ENCODE assay signal across 1 cellular context in the genomic region with DNA sequence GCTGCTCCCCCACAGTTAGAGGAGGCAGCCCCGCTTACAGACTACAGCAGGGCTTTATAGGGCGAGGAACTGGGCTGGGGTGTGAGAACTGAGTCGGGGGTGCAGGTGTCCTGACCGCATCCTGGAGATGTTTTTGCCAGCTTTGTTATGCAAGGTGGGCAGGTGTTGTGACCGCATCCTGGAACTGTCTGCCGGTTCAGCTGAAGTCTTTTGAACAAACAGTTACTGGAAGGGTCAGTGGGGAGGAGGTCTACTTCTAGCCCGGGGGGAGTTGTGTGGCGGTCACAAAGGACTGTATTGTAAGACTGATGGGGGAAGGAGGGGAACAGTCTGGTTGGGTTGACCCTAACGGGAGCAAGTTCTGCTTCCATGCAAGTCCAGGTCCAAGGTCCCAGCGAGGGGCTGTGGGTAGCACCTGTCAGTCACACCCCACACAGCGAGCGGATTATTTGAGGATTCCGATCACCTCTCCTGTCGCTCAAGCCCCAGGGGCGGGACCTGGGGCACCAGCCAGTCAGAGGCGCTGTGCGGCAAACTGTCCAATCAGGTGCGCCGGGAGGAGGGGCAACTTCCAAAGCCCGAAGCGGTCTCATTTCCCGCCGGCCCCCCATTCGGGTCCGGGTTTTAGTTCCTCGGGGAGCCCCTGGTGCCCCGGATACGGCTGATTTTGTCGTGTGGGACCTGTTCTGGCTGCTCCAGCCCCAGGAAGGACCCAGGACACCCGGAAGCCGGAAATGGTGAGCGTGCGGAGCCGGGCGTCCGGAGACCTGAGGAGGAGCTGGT.
TF ChIP-seq lines count a peak whose summit lies in the region.

Gene ZNF101 (plus strand): TSS at position 610 of the 783 bp plus-strand sequence. CDS start 125 bp downstream, at position 735.

TF ChIP-seq in HepG2, 621 proteins besides CTCF, POLR2A, EP300 and RAD21 (continued from another document and continues in another):
- TF ChIP-seq AHDC1 (CRISPR knock-in tag; IDR thresholded peaks at IDR 0.05; ENCODE audit: borderline replicate concordance) (peak; percentile 47; the same call in 1 of the 2 replicates), THAP9 (CRISPR knock-in tag; IDR thresholded peaks at IDR 0.05; ENCODE audit: borderline replicate concordance) (no peak), ZNF296 (CRISPR knock-in tag; conservative IDR thresholded peaks at IDR 0.05) (no peak), ZNF879 (CRISPR knock-in tag; IDR thresholded peaks at IDR 0.05) (no peak), ZNF451 (CRISPR knock-in tag; IDR thresholded peaks at IDR 0.05) (0 out of 2 replicates have a peak, but pooled peaks have one; percentile 17), ZNF724P (CRISPR knock-in tag; IDR thresholded peaks at IDR 0.05; ENCODE audit: borderline replicate concordance) (no peak), ZNF597 (CRISPR knock-in tag; IDR thresholded peaks at IDR 0.05) (no peak), KDM1A (CRISPR knock-in tag; IDR thresholded peaks at IDR 0.05) (no peak), RFX5 (IDR thresholded peaks at IDR 0.05; ENCODE audit: low read depth, low read length) (no peak), MEF2D (CRISPR knock-in tag; IDR thresholded peaks at IDR 0.05) (no peak; the same call in 1 of the 2 replicates), ZNF331 (CRISPR knock-in tag; IDR thresholded peaks at IDR 0.05) (no peak; the same call in 1 of the 2 replicates), ZNF253 (CRISPR knock-in tag; IDR thresholded peaks at IDR 0.05; ENCODE audit: borderline replicate concordance) (no peak), ZNF121 (CRISPR knock-in tag; IDR thresholded peaks at IDR 0.05) (peak; percentile 28; the same call in 1 of the 2 replicates), TOE1 (CRISPR knock-in tag; IDR thresholded peaks at IDR 0.05) (no peak), ZNF574 (CRISPR knock-in tag; IDR thresholded peaks at IDR 0.05) (peak; percentile 33; the same call in 1 of the 2 replicates), ZIK1 (CRISPR knock-in tag; IDR thresholded peaks at IDR 0.05; ENCODE audit: borderline replicate concordance, low read depth) (0 out of 2 replicates have a peak, but pooled peaks have one; percentile 33), ATF5 (CRISPR knock-in tag; IDR thresholded peaks at IDR 0.05; ENCODE audit: low read depth) (0 out of 2 replicates have a peak, but pooled peaks have one; percentile 46), ZNF841 (CRISPR knock-in tag; IDR thresholded peaks at IDR 0.05; ENCODE audit: borderline replicate concordance) (no peak), ZSCAN29 (CRISPR knock-in tag; conservative IDR thresholded peaks at IDR 0.05) (0 out of 2 replicates have a peak, but pooled peaks have one; percentile 60), KDM6A (CRISPR knock-in tag; IDR thresholded peaks at IDR 0.05; ENCODE audit: low read depth) (peak; percentile 84), ZUFSP (CRISPR knock-in tag; IDR thresholded peaks at IDR 0.05; ENCODE audit: borderline replicate concordance) (no peak), BHLHE40 (IDR thresholded peaks at IDR 0.05; ENCODE audit: low read length) (peak; percentile 34), SNAPC2 (CRISPR knock-in tag; IDR thresholded peaks at IDR 0.05) (no peak), ZKSCAN8 (CRISPR knock-in tag; IDR thresholded peaks at IDR 0.05; ENCODE audit: borderline replicate concordance) (no peak), MXI1 (IDR thresholded peaks at IDR 0.05; ENCODE audit: borderline replicate concordance, low read depth, low read length) (no peak; the same call in 2 of the 3 replicates)
- TF ChIP-seq, protein P1, sequence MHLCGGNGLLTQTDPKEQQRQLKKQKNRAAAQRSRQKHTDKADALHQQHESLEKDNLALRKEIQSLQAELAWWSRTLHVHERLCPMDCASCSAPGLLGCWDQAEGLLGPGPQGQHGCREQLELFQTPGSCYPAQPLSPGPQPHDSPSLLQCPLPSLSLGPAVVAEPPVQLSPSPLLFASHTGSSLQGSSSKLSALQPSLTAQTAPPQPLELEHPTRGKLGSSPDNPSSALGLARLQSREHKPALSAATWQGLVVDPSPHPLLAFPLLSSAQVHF (CRISPR knock-in tag; IDR thresholded peaks at IDR 0.05): no peak
- TF ChIP-seq, protein P2, sequence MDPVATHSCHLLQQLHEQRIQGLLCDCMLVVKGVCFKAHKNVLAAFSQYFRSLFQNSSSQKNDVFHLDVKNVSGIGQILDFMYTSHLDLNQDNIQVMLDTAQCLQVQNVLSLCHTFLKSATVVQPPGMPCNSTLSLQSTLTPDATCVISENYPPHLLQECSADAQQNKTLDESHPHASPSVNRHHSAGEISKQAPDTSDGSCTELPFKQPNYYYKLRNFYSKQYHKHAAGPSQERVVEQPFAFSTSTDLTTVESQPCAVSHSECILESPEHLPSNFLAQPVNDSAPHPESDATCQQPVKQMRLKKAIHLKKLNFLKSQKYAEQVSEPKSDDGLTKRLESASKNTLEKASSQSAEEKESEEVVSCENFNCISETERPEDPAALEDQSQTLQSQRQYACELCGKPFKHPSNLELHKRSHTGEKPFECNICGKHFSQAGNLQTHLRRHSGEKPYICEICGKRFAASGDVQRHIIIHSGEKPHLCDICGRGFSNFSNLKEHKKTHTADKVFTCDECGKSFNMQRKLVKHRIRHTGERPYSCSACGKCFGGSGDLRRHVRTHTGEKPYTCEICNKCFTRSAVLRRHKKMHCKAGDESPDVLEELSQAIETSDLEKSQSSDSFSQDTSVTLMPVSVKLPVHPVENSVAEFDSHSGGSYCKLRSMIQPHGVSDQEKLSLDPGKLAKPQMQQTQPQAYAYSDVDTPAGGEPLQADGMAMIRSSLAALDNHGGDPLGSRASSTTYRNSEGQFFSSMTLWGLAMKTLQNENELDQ (CRISPR knock-in tag; IDR thresholded peaks at IDR 0.05; ENCODE audit: borderline replicate concordance): no peak
